Comparison of ENCODE assay signal across 10 cellular contexts in genomic region chr5:74945561-74946165, GRCh38.
DNase-seq lines count a peak whose midpoint lies in the region; ATAC-seq and TF ChIP-seq lines count a peak whose summit lies in the region.
"Had no signal": no experiment of that assay in that cellular context is flagged by ENCODE, and none has a peak within 500 bp of the region (broad histone marks: within the 10 kb centered on the region; RNA-seq: fewer than 3 reads in every experiment).

No MANE protein-coding gene starts in this region.

- peaks cover 12% of the 10 kb centered on the region for H3K4me1 Mint-ChIP-seq in activated T-cell treated with anti-CD3 and anti-CD28 coated beads, Interleukin-2, amount 50 U/mL, for 72 hours (ENCODE audit: low read depth)

- no peaks in the 10 kb centered on the region for H3K36me3 ChIP-seq in hepatocyte (replicated peaks; ENCODE audit: insufficient read depth, low read depth)
- H3K36me3 ChIP-seq: BLaER1 treated with 17β-estradiol and CSF1 and Interleukin-3, amounts not matched to agents 10 nM and 100 nM had no signal

- peaks cover 54% of the 10 kb centered on the region for H3K27me3 Mint-ChIP-seq in activated T-cell treated with anti-CD3 and anti-CD28 coated beads, Interleukin-2, amount 50 U/mL, for 72 hours (ENCODE audit: low read depth)

- H3K9me3 Mint-ChIP-seq in activated T-cell treated with anti-CD3 and anti-CD28 coated beads, Interleukin-2, amount 50 U/mL, for 72 hours, result peaks cover 0 to 3% of the 10 kb centered on the region in 2 donors

- no peak overlapping the region for H2AFZ ChIP-seq in hepatocyte

- no peak for TF ChIP-seq CTCF in coronary artery (IDR thresholded peaks at IDR 0.05)
- TF ChIP-seq CTCF in hepatocyte (IDR thresholded peaks at IDR 0.05; ENCODE audit: poor library complexity), result no peak

- H4K20me1 ChIP-seq in hepatocyte (ENCODE audit: insufficient read depth, poor library complexity, severe bottlenecking), result no peaks in the 10 kb centered on the region
- H4K20me1 ChIP-seq: BLaER1 treated with 17β-estradiol and CSF1 and Interleukin-3, amounts not matched to agents 10 nM and 100 nM had no signal

- H3K4me3 Mint-ChIP-seq in activated T-cell treated with anti-CD3 and anti-CD28 coated beads, Interleukin-2, amount 50 U/mL, for 72 hours, result peak overlapping the region in 1 of 2 donors; percentile 31

- no peaks in the 10 kb centered on the region for H3K9me3 ChIP-seq in hepatocyte (ENCODE audit: low read depth)
- H3K9me3 ChIP-seq: BLaER1 treated with 17β-estradiol and CSF1 and Interleukin-3, amounts not matched to agents 10 nM and 100 nM had no signal

- no peak overlapping the region for H3K27ac Mint-ChIP-seq in activated T-cell treated with anti-CD3 and anti-CD28 coated beads, Interleukin-2, amount 50 U/mL, for 72 hours

- H3K4me3 ChIP-seq in coronary artery, result no peak overlapping the region
- no peak overlapping the region for H3K4me3 ChIP-seq in hepatocyte
- H3K4me3 ChIP-seq: BLaER1 treated with 17β-estradiol and CSF1 and Interleukin-3, amounts not matched to agents 10 nM and 100 nM had no signal

- ATAC-seq in GM18907 (IDR thresholded peaks at IDR 0.05; ENCODE audit: unreplicated experiment) (peak; percentile 77), HG03064 (IDR thresholded peaks at IDR 0.05; ENCODE audit: low read depth, unreplicated experiment) (peak; percentile 78)
- ATAC-seq in activated T-cell treated with anti-CD3 and anti-CD28 coated beads, Interleukin-2, amount 50 U/mL, for 72 hours (replicated peaks in 1 of 2), result peak; percentile 95 to 98

- H3K4me2 ChIP-seq in hepatocyte, result no peak overlapping the region
- H3K4me2 ChIP-seq: BLaER1 treated with 17β-estradiol and CSF1 and Interleukin-3, amounts not matched to agents 10 nM and 100 nM had no signal

- no peaks in the 10 kb centered on the region for H3K27me3 ChIP-seq in hepatocyte
- H3K27me3 ChIP-seq: BLaER1 treated with 17β-estradiol and CSF1 and Interleukin-3, amounts not matched to agents 10 nM and 100 nM had no signal

- no peaks in the 10 kb centered on the region for H3K79me2 ChIP-seq in hepatocyte

- DNase-seq in DMS53 (lab: John Stamatoyannopoulos, UW) (peak; percentile 64), coronary artery (ENCODE audit: low spot score) (no peak), hepatocyte (ENCODE audit: low spot score) (no peak), D341Med (ENCODE audit: low spot score) (no peak), HK-2 (ENCODE audit: unreplicated experiment) (no peak)
- peak; percentile 57 to 61 for DNase-seq in activated T-cell treated with anti-CD3 and anti-CD28 coated beads, Interleukin-2, amount 50 U/mL, for 72 hours
- DNase-seq: activated CD4-positive, CD25-positive, alpha-beta regulatory T cell had no signal

- H3K27ac ChIP-seq in coronary artery, result no peak overlapping the region
- no peak overlapping the region for H3K27ac ChIP-seq in hepatocyte
- H3K27ac ChIP-seq: BLaER1 treated with 17β-estradiol and CSF1 and Interleukin-3, amounts not matched to agents 10 nM and 100 nM had no signal

- H3K4me1 ChIP-seq in hepatocyte (ENCODE audit: insufficient read depth), result peaks cover 20% of the 10 kb centered on the region
- H3K4me1 ChIP-seq: BLaER1 treated with 17β-estradiol and CSF1 and Interleukin-3, amounts not matched to agents 10 nM and 100 nM had no signal

- WGBS in hepatocyte (ENCODE audit: low lambda C conversion rate, missing lambda C conversion rate), result 78% methylated on average over 4 of the region's 4 CpGs

- no peaks in the 10 kb centered on the region for H3K9me2 ChIP-seq in hepatocyte (replicated peaks; ENCODE audit: insufficient read depth)

- H3K36me3 Mint-ChIP-seq in activated T-cell treated with anti-CD3 and anti-CD28 coated beads, Interleukin-2, amount 50 U/mL, for 72 hours (ENCODE audit: insufficient read depth in 2 of 2), result no peaks in the 10 kb centered on the region

Comparison
In these comparisons a context has a peak if more than half of its experiments do, and no peak if none do; other contexts are left out.
1. DNase-seq: peak in DMS53 (single experiment) and activated T-cell treated with anti-CD3 and anti-CD28 coated beads, Interleukin-2, amount 50 U/mL, for 72 hours (2 of 2); none in coronary artery (single experiment), hepatocyte (single experiment), D341Med (single experiment) and HK-2 (single experiment).
2. Peak in every context shown above with its lines, with median percentiles within 50 percentile points of each other: ATAC-seq.